Comparison of ENCODE assay signal across 26 cellular contexts in the genomic region with DNA sequence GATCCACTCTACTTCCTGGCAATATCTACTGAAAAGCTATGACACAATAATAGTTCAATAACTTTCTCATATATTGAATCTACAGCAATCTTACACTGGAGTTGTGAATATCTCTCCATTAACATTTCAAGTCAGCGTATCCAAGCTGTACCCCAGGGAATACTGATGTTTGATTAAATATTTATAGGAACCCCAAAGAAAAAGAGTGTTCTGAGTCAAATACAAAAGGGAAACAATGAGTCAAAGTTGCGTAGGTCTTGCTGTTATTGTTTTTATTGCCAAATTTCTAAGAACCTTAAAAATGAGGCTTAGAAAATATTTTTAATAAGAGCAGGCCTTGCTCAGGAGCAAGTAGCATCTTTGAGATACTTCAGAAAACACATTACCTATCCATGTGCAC.
"Had no signal": no experiment of that assay in that cellular context is flagged by ENCODE, and none has a peak within 500 bp of the region (broad histone marks: within the 10 kb centered on the region; RNA-seq: fewer than 3 reads in every experiment).

No MANE protein-coding gene starts in this region.

- H3K27ac ChIP-seq: colonic mucosa, epithelial cell of prostate, esophagus squamous epithelium, foreskin keratinocyte, gastroesophageal sphincter, heart right ventricle, left lung, lower lobe of right lung had no signal

- H3K36me3 ChIP-seq: colonic mucosa, esophagus squamous epithelium, gastroesophageal sphincter, heart right ventricle, left lung, lower lobe of right lung had no signal

- H3K36me3 Mint-ChIP-seq: mesothelial cell of epicardium, naive B cell had no signal

- H3K4me3 Mint-ChIP-seq: dendritic cell treated with granulocyte-macrophage colony-stimulating factor and Interleukin-4, amounts not matched to agents 40 ng/mL and 50 ng/mL, for 4 days; effector memory CD8-positive, alpha-beta T cell; endodermal cell; mesothelial cell of epicardium; naive B cell had no signal

- FAIRE-seq: endometrium, frontal cortex, islet of Langerhans, keratinocyte had no signal

- DNase-seq: colonic mucosa; cortex of kidney; effector CD8-positive, alpha-beta T cell; effector memory CD8-positive, alpha-beta T cell; endodermal cell; erythroblast; esophagus squamous epithelium; foreskin keratinocyte; heart right ventricle; hippocampal formation; left cardiac atrium; left lung; left ventricle myocardium superior; lower lobe of right lung; mesenchymal stem cell; mucosa of descending colon; naive B cell had no signal

- H3K9me3 ChIP-seq: colonic mucosa, esophagus squamous epithelium, gastroesophageal sphincter, lower lobe of right lung, mucosa of descending colon had no signal

- H3K4me3 ChIP-seq: colonic mucosa, esophagus squamous epithelium, gastroesophageal sphincter, heart right ventricle, left lung, lower lobe of right lung, mucosa of descending colon had no signal

- H3K27me3 Mint-ChIP-seq: dendritic cell treated with granulocyte-macrophage colony-stimulating factor and Interleukin-4, amounts not matched to agents 40 ng/mL and 50 ng/mL, for 4 days; naive B cell had no signal

- H3K9me3 Mint-ChIP-seq: endodermal cell had no signal

- H3K4me1 ChIP-seq: colonic mucosa, esophagus squamous epithelium, left lung, lower lobe of right lung had no signal

- ATAC-seq: effector memory CD8-positive, alpha-beta T cell; esophagus mucosa; foreskin keratinocyte; gastroesophageal sphincter; heart right ventricle; left cardiac atrium; left lung; left ventricle myocardium superior; lower lobe of right lung; mucosa of descending colon had no signal

- H3K4me1 Mint-ChIP-seq: endodermal cell, mesothelial cell of epicardium, naive B cell had no signal

- H3K27me3 ChIP-seq: colonic mucosa, esophagus squamous epithelium, foreskin keratinocyte, gastroesophageal sphincter, heart right ventricle, left lung had no signal

- H3K27ac Mint-ChIP-seq: dendritic cell treated with granulocyte-macrophage colony-stimulating factor and Interleukin-4, amounts not matched to agents 40 ng/mL and 50 ng/mL, for 4 days; effector memory CD8-positive, alpha-beta T cell; endodermal cell; mesothelial cell of epicardium; naive B cell had no signal
